In genomic region chr3:111744611-111745010, GRCh38 we compare ENCODE assay signal across 1 cellular context.
TF ChIP-seq lines count a peak whose summit lies in the region.

No MANE protein-coding gene starts in this region.

TF ChIP-seq in HepG2, 621 proteins besides CTCF, POLR2A, EP300 and RAD21 (continued from another document):
- no peak for TF ChIP-seq SYNCRIP (IDR thresholded peaks at IDR 0.05; ENCODE audit: insufficient read depth, low read depth, low read length)
- TF ChIP-seq ZNF207 (IDR thresholded peaks at IDR 0.05; ENCODE audit: borderline replicate concordance): no peak
- TF ChIP-seq DNMT3B (CRISPR knock-in tag; conservative IDR thresholded peaks at IDR 0.05): no peak
TF ChIP-seq in HepG2: peak in this region for 0.
